Comparison of ENCODE assay signal across 14 cellular contexts in the genomic region with DNA sequence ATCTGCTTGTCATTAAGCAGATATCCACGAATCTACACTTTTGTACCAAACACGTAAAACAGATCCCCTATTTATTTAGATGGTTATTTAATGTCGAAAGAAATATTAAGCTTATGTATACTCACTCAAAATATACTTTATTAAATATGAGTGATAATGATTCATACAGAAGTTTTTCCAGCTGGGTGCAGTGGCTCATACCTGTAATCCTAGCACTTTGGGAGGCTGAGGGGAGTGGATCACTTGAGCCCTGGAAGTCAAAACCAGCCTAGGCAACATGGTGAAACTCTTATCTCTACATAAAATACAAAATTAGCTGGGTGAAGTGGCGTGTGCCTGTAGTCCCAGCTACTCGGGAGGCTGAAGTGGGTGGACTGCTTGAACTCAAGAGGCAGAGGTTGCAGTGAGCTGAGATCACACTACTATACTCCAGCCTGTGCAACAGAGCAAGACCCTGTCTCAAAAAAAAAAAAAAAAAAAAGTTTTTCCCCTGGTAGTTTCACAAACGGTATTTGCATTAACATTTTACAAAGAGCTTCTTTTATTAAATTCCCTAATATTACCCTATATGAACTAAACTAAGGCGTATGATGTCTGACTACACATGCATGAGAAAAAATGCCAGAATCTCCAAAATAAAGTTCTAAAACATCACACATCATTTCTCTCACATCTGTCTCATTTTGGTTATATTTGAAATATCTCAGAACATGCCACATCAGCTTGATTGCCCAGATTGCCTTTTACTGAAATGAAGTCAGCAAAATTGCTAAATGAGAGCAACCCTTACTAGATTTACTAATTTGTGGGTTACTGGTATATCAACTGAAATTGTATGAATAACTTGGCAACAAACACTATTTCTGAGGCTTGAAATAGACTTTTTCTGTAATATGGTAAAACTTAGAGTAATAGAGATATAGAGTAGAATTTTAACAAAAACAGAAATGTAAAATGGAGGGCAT.
DNase-seq lines count a peak whose midpoint lies in the region; ATAC-seq and TF ChIP-seq lines count a peak whose summit lies in the region.
"Had no signal": no experiment of that assay in that cellular context is flagged by ENCODE, and none has a peak within 500 bp of the region (broad histone marks: within the 10 kb centered on the region; RNA-seq: fewer than 3 reads in every experiment).

No MANE protein-coding gene starts in this region.

- TF ChIP-seq POLR2A in breast epithelium (IDR thresholded peaks at IDR 0.05) (no peak), IMR-90 (IDR thresholded peaks at IDR 0.05; ENCODE audit: low read depth, low read length) (no peak), Peyer's patch (IDR thresholded peaks at IDR 0.05) (no peak)

- peaks cover 24 to 40% of the 10 kb centered on the region in 2 experiments for H3K79me1 ChIP-seq in IMR-90 (ENCODE audit: low read depth in 1 of 2, low read length in 2 of 2)

- peak; percentile 71 for ATAC-seq in HG02870 (IDR thresholded peaks at IDR 0.05; ENCODE audit: unreplicated experiment)
- no peak for ATAC-seq in IMR-90 (ENCODE audit: low read depth)

- no peak overlapping the region for H2BK120ac ChIP-seq in IMR-90 (ENCODE audit: low read depth, low read length)

- H2AK9ac ChIP-seq in IMR-90 (replicated peaks; ENCODE audit: low read depth, low read length, poor library complexity) = no peak overlapping the region

- H2AFZ ChIP-seq in IMR-90 (replicated peaks; ENCODE audit: low read length, poor library complexity) = no peak overlapping the region

- H4K91ac ChIP-seq in IMR-90 (ENCODE audit: insufficient read depth, low read depth, low read length) = no peak overlapping the region

- no peak overlapping the region for H3K4me3 Mint-ChIP-seq in MCF 10A (ENCODE audit: unreplicated experiment)
- no peak overlapping the region for H3K4me3 Mint-ChIP-seq in activated naive CD4-positive, alpha-beta T cell treated with anti-CD3 and anti-CD28 coated beads for 36 hours

- H3K27ac Mint-ChIP-seq in MCF 10A (ENCODE audit: low read depth, unreplicated experiment) = peak overlapping the region; percentile 78
- H3K27ac Mint-ChIP-seq in activated naive CD4-positive, alpha-beta T cell treated with anti-CD3 and anti-CD28 coated beads for 36 hours = no peak overlapping the region

- no peak overlapping the region for H3K56ac ChIP-seq in IMR-90 (ENCODE audit: extremely low read depth, insufficient read depth, low read length)

- H3K4me1 ChIP-seq in breast epithelium = no peaks in the 10 kb centered on the region
- H3K4me1 ChIP-seq in IMR-90 (ENCODE audit: control insufficient read depth, insufficient read depth, low read length) = no peaks in the 10 kb centered on the region
- no peaks in the 10 kb centered on the region for H3K4me1 ChIP-seq in Peyer's patch
- H3K4me1 ChIP-seq: esophagus muscularis mucosa had no signal

- no peaks in the 10 kb centered on the region for H3K27me3 ChIP-seq in breast epithelium
- no peaks in the 10 kb centered on the region for H3K27me3 ChIP-seq in IMR-90 (ENCODE audit: control insufficient read depth, insufficient read depth, low read length)
- no peaks in the 10 kb centered on the region for H3K27me3 ChIP-seq in Peyer's patch
- H3K27me3 ChIP-seq: esophagus muscularis mucosa had no signal

- H3K36me3 Mint-ChIP-seq in MCF 10A (ENCODE audit: insufficient read depth, unreplicated experiment) = peaks cover 21% of the 10 kb centered on the region
- H3K36me3 Mint-ChIP-seq in activated naive CD4-positive, alpha-beta T cell treated with anti-CD3 and anti-CD28 coated beads for 36 hours (ENCODE audit: low read depth) = no peaks in the 10 kb centered on the region

- H2BK5ac ChIP-seq in IMR-90 (ENCODE audit: low read depth, low read length, poor library complexity, severe bottlenecking) = no peak overlapping the region

- CTCF ChIA-PET in MCF 10A (lab: Yijun Ruan, JAX) (interaction anchor here (0.8 to 1.4 kb wide), 5 partner anchors 36 to 654 kb away, joined by 3 to 5 read pairs (median 3); partner anchors contain the start of gene PAWR), IMR-90 (lab: Yijun Ruan, JAX) (interaction anchor here (0.6 kb wide), 2 partner anchors 13 kb away, joined by 3 to 4 read pairs; no protein-coding TSS in a partner anchor)
- CTCF ChIA-PET in activated naive CD4-positive, alpha-beta T cell treated with anti-CD3 and anti-CD28 coated beads for 36 hours (lab: Charles Lee) = no interaction called here

- no peak overlapping the region for H2BK15ac ChIP-seq in IMR-90 (ENCODE audit: low read depth, low read length)

- H3K9ac ChIP-seq in IMR-90 (ENCODE audit: low read depth, low read length) = no peak overlapping the region

- H4K20me1 ChIP-seq in IMR-90 (ENCODE audit: insufficient read depth, low read length) = no peaks in the 10 kb centered on the region

- no peak overlapping the region for H3K4ac ChIP-seq in IMR-90 (ENCODE audit: low read depth, low read length)

- H3K27ac ChIP-seq in breast epithelium (no peak overlapping the region), IMR-90 (ENCODE audit: insufficient read depth, low read length) (no peak overlapping the region), Peyer's patch (no peak overlapping the region)
- H3K27ac ChIP-seq: esophagus muscularis mucosa had no signal

- H3K4me1 Mint-ChIP-seq in MCF 10A (ENCODE audit: insufficient read depth, unreplicated experiment) = peaks cover 23% of the 10 kb centered on the region
- no peaks in the 10 kb centered on the region for H3K4me1 Mint-ChIP-seq in activated naive CD4-positive, alpha-beta T cell treated with anti-CD3 and anti-CD28 coated beads for 36 hours (ENCODE audit: low read depth)

- no peak overlapping the region for H3K23ac ChIP-seq in IMR-90 (ENCODE audit: low read depth, low read length)

- no peak overlapping the region for H3K14ac ChIP-seq in IMR-90 (replicated peaks; ENCODE audit: low read depth, low read length)

- dilution Hi-C loops in IMR-90 (cut with HindIII; ENCODE audit: low sequenced_read_pairs, unreplicated experiment) = no loop called here

- no peak for TF ChIP-seq CTCF in MCF 10A (IDR thresholded peaks at IDR 0.05; ENCODE audit: unreplicated experiment)
- no peak for TF ChIP-seq CTCF in breast epithelium (IDR thresholded peaks at IDR 0.05)
- TF ChIP-seq CTCF in IMR-90 (conservative IDR thresholded peaks at IDR 0.05; ENCODE audit: low read depth, low read length) = no peak
- TF ChIP-seq CTCF in Peyer's patch (IDR thresholded peaks at IDR 0.05) = no peak

- no peaks in the 10 kb centered on the region for H3K9me3 Mint-ChIP-seq in MCF 10A (ENCODE audit: unreplicated experiment)
- H3K9me3 Mint-ChIP-seq in activated naive CD4-positive, alpha-beta T cell treated with anti-CD3 and anti-CD28 coated beads for 36 hours = no peaks in the 10 kb centered on the region

- H4K5ac ChIP-seq in IMR-90 (ENCODE audit: low read depth, low read length) = no peak overlapping the region

- H2AK5ac ChIP-seq in IMR-90 (ENCODE audit: low read depth, low read length) = no peak overlapping the region

- H3K36me3 ChIP-seq in breast epithelium (no peaks in the 10 kb centered on the region), IMR-90 (ENCODE audit: control insufficient read depth, insufficient read depth, low read length) (peaks cover 12% of the 10 kb centered on the region), Peyer's patch (peaks cover 0 to 8% (median 0%) of the 10 kb centered on the region in 3 donors)

- H3K4me2 ChIP-seq in IMR-90 (ENCODE audit: low read depth, low read length) = no peak overlapping the region

- H4K8ac ChIP-seq in IMR-90 (ENCODE audit: low read depth in 2 of 2, low read length in 2 of 2) = no peak overlapping the region; a peak in 1 of 4 replicates

- H3K4me3 ChIP-seq in breast epithelium (no peak overlapping the region), IMR-90 (ENCODE audit: insufficient read depth, low read depth, low read length) (no peak overlapping the region), Peyer's patch (no peak overlapping the region)
- H3K4me3 ChIP-seq: esophagus muscularis mucosa had no signal

- POLR2A ChIA-PET in MCF 10A (lab: Yijun Ruan, JAX) = interaction anchor here (0.6 to 11.2 kb wide), 7 partner anchors 8 to 117 kb away, joined by 3 to 103 read pairs (median 4); partner anchors contain the start of gene PAWR
- POLR2A ChIA-PET in IMR-90 (lab: Charles Lee; ENCODE audit: unreplicated experiment) = interaction anchor here (0.6 kb wide), 1 partner anchor 881 kb away, joined by 4 read pairs; no protein-coding TSS in a partner anchor

- H3K18ac ChIP-seq in IMR-90 (ENCODE audit: low read depth, low read length) = no peak overlapping the region

- no TSS peak for BruUV-seq in MCF 10A (replicated peaks; lab: Mats Ljungman, UMichigan)
- no TSS peak for BruUV-seq in IMR-90 (replicated peaks; lab: Mats Ljungman, UMichigan)

- no peak overlapping the region for H2BK20ac ChIP-seq in IMR-90 (ENCODE audit: low read depth, low read length)

- WGBS in IMR-90 (ENCODE audit: extremely low coverage in 2 of 2, insufficient read length in 1 of 2), 2 experiments = no CpG with 5 or more reads among the region's 7 CpGs

- in situ Hi-C loops in IMR-90 (cut with MboI; ENCODE audit: low sequenced_read_pairs) = no loop called here

- intact Hi-C loops in MCF 10A (cut with micrococcal nuclease) (loop anchor here (5.0 kb wide), 1 partner anchor 71 kb away; no protein-coding TSS in a partner anchor), breast epithelium (cut with DNase I; ENCODE audit: low total_unique reads) (no loop called here), IMR-90 (cut with micrococcal nuclease) (no loop called here)
- intact Hi-C loops in activated naive CD4-positive, alpha-beta T cell treated with anti-CD3 and anti-CD28 coated beads for 36 hours (cut with micrococcal nuclease) = no loop called here

- peaks cover 9% of the 10 kb centered on the region for H3K9me1 ChIP-seq in IMR-90 (ENCODE audit: insufficient read depth, low read length)

- H3K27me3 Mint-ChIP-seq in MCF 10A (ENCODE audit: insufficient read depth, unreplicated experiment) = no peaks in the 10 kb centered on the region
- H3K27me3 Mint-ChIP-seq in activated naive CD4-positive, alpha-beta T cell treated with anti-CD3 and anti-CD28 coated beads for 36 hours (ENCODE audit: low read depth) = peaks cover 3% of the 10 kb centered on the region

- H3K9me3 ChIP-seq in breast epithelium = no peaks in the 10 kb centered on the region
- H3K9me3 ChIP-seq in IMR-90 (ENCODE audit: control insufficient read depth, insufficient read depth, low read length) = no peaks in the 10 kb centered on the region
- no peaks in the 10 kb centered on the region for H3K9me3 ChIP-seq in Peyer's patch
- H3K9me3 ChIP-seq: esophagus muscularis mucosa had no signal

- no peak for TF ChIP-seq RAD21 in IMR-90 (IDR thresholded peaks at IDR 0.05; ENCODE audit: low read length)

- no peak for DNase-seq in MCF 10A (ENCODE audit: unreplicated experiment)
- DNase-seq in breast epithelium (ENCODE audit: low spot score in 2 of 2) = no peak
- DNase-seq in IMR-90 = no peak
- no peak for DNase-seq in Peyer's patch
- DNase-seq in T1000 (lab: John Stamatoyannopoulos, UW) = no peak
- DNase-seq in activated naive CD4-positive, alpha-beta T cell treated with anti-CD3 and anti-CD28 coated beads for 36 hours = no peak
- DNase-seq in Ammon's horn (ENCODE audit: low spot score) = no peak
- DNase-seq: DMS53, Kasumi-1, posterior cingulate gyrus, SW 1271, trophoblast cell had no signal

TF ChIP-seq in IMR-90, 13 proteins besides CTCF, POLR2A, EP300 and RAD21:
- TF ChIP-seq RCOR1 (IDR thresholded peaks at IDR 0.05; ENCODE audit: insufficient replicate concordance, low read length) (no peak), MAFK (IDR thresholded peaks at IDR 0.05; ENCODE audit: low read depth, low read length) (peak; percentile 29; the same call in 1 of the 2 replicates)
